10 cellular contexts compared by ENCODE assay signal in genomic region chr2:41966920-41967319, GRCh38.
DNase-seq lines count a peak whose midpoint lies in the region; ATAC-seq and TF ChIP-seq lines count a peak whose summit lies in the region.
"Had no signal": no experiment of that assay in that cellular context is flagged by ENCODE, and none has a peak within 500 bp of the region (broad histone marks: within the 10 kb centered on the region; RNA-seq: fewer than 3 reads in every experiment).

No MANE protein-coding gene starts in this region.

- POLR2A ChIA-PET in PC-9 (lab: Charles Lee; ENCODE audit: unreplicated experiment), result interaction anchor here (0.6 to 0.7 kb wide), 4 partner anchors 46 to 166 kb away, joined by 3 to 5 read pairs (median 4); no protein-coding TSS in a partner anchor
- POLR2A ChIA-PET in naive thymus-derived CD4-positive, alpha-beta T cell (lab: Charles Lee), result no interaction called here

- peaks cover 15% of the 10 kb centered on the region for H3F3A ChIP-seq in PC-9 (ENCODE audit: insufficient read depth, low read depth)

- no peaks in the 10 kb centered on the region for H3K9me3 ChIP-seq in PC-9 (ENCODE audit: insufficient read depth, low read depth)
- no peaks in the 10 kb centered on the region for H3K9me3 ChIP-seq in naive thymus-derived CD4-positive, alpha-beta T cell (ENCODE audit: control insufficient read depth in 2 of 3, low read length in 3 of 3)

- H3K79me2 ChIP-seq in PC-9 (ENCODE audit: low read depth), result no peaks in the 10 kb centered on the region

- H4K20me1 ChIP-seq in PC-9 (ENCODE audit: insufficient read depth), result no peaks in the 10 kb centered on the region

- H3K36me3 ChIP-seq in PC-9 (ENCODE audit: low read depth), result no peaks in the 10 kb centered on the region
- H3K36me3 ChIP-seq in naive thymus-derived CD4-positive, alpha-beta T cell (ENCODE audit: control insufficient read depth in 2 of 3, insufficient read depth in 3 of 3, low read length in 3 of 3), result no peaks in the 10 kb centered on the region

- no peak overlapping the region for H2AFZ ChIP-seq in PC-9

- H3K4me3 ChIP-seq in PC-9, result no peak overlapping the region
- no peak overlapping the region for H3K4me3 ChIP-seq in naive thymus-derived CD4-positive, alpha-beta T cell (ENCODE audit: low read length)

- no peak overlapping the region for H3K27ac Mint-ChIP-seq in naive thymus-derived CD4-positive, alpha-beta T cell
- H3K27ac Mint-ChIP-seq in type B pancreatic cell, result peak overlapping the region; percentile 51
- no peak overlapping the region for H3K27ac Mint-ChIP-seq in glutamatergic neuron (ENCODE audit: unreplicated experiment)

- H3K27me3 ChIP-seq in PC-9 (ENCODE audit: insufficient read depth, low read depth), result no peaks in the 10 kb centered on the region
- H3K27me3 ChIP-seq in naive thymus-derived CD4-positive, alpha-beta T cell (ENCODE audit: control insufficient read depth in 2 of 2, insufficient read depth in 2 of 2, low read length in 2 of 2), result no peaks in the 10 kb centered on the region

- intact Hi-C loops in PC-9 (cut with micrococcal nuclease; ENCODE audit: unreplicated experiment), result loop anchor here (10.0 kb wide), 1 partner anchor 92 kb away; no protein-coding TSS in a partner anchor
- intact Hi-C loops in naive thymus-derived CD4-positive, alpha-beta T cell (cut with micrococcal nuclease), result no loop called here

- TF ChIP-seq CTCF in PC-9 (conservative IDR thresholded peaks at IDR 0.05) (no peak), type B pancreatic cell (conservative IDR thresholded peaks at IDR 0.05) (no peak), glutamatergic neuron (IDR thresholded peaks at IDR 0.05; ENCODE audit: partially characterized antibody, unreplicated experiment) (no peak)

- peaks cover 0 to 3% (median 0%) of the 10 kb centered on the region in 5 donors for H3K36me3 Mint-ChIP-seq in naive thymus-derived CD4-positive, alpha-beta T cell
- H3K36me3 Mint-ChIP-seq in type B pancreatic cell (no peaks in the 10 kb centered on the region), glutamatergic neuron (ENCODE audit: unreplicated experiment) (no peaks in the 10 kb centered on the region)

- H3K9me2 ChIP-seq in PC-9 (ENCODE audit: insufficient read depth), result no peaks in the 10 kb centered on the region

- peak; percentile 21 for ATAC-seq in esophagus mucosa
- peak; percentile 50 for ATAC-seq in naive thymus-derived CD4-positive, alpha-beta T cell
- no peak for ATAC-seq in HG02970 (IDR thresholded peaks at IDR 0.05; ENCODE audit: low FRiP score, unreplicated experiment)

- no peak overlapping the region for H3K4me3 Mint-ChIP-seq in naive thymus-derived CD4-positive, alpha-beta T cell
- H3K4me3 Mint-ChIP-seq in type B pancreatic cell, result no peak overlapping the region
- H3K4me3 Mint-ChIP-seq in glutamatergic neuron (ENCODE audit: unreplicated experiment), result no peak overlapping the region

- CTCF ChIA-PET in PC-9 (lab: Charles Lee), result interaction anchor here (1.1 kb wide), 1 partner anchor 97 kb away, joined by 3 read pairs; no protein-coding TSS in a partner anchor
- CTCF ChIA-PET in naive thymus-derived CD4-positive, alpha-beta T cell (lab: Charles Lee), result interaction anchor here (0.6 kb wide), 1 partner anchor 314 kb away, joined by 3 read pairs; no protein-coding TSS in a partner anchor

- H3K4me1 ChIP-seq in PC-9 (replicated peaks; ENCODE audit: insufficient read depth), result peaks cover 40% of the 10 kb centered on the region
- no peaks in the 10 kb centered on the region for H3K4me1 ChIP-seq in naive thymus-derived CD4-positive, alpha-beta T cell (ENCODE audit: control insufficient read depth in 2 of 2, insufficient read depth in 2 of 2, low read length in 2 of 2)

- peaks cover 0 to 1% (median 0%) of the 10 kb centered on the region in 11 donors for H3K9me3 Mint-ChIP-seq in naive thymus-derived CD4-positive, alpha-beta T cell
- H3K9me3 Mint-ChIP-seq in type B pancreatic cell (no peaks in the 10 kb centered on the region), glutamatergic neuron (ENCODE audit: unreplicated experiment) (peaks cover 8% of the 10 kb centered on the region)

- peaks cover 0 to 16% (median 8%) of the 10 kb centered on the region in 5 donors for H3K27me3 Mint-ChIP-seq in naive thymus-derived CD4-positive, alpha-beta T cell
- H3K27me3 Mint-ChIP-seq in type B pancreatic cell, result peaks cover 29% of the 10 kb centered on the region
- H3K27me3 Mint-ChIP-seq in glutamatergic neuron (ENCODE audit: unreplicated experiment), result no peaks in the 10 kb centered on the region

- DNase-seq in PC-9, result peak in 1 of 2 experiments; percentile 50
- no peak for DNase-seq in naive thymus-derived CD4-positive, alpha-beta T cell
- DNase-seq in type B pancreatic cell (ENCODE audit: extremely low spot score, unreplicated experiment), result no peak
- DNase-seq in SW 1271 (lab: John Stamatoyannopoulos, UW), result no peak
- no peak for DNase-seq in NCI-H1092 treated with DMSO at 0.1 percent for 48 hours (lab: John Stamatoyannopoulos, UW)
- DNase-seq in glutamatergic neuron, result no peak
- DNase-seq: activated naive CD4-positive, alpha-beta T cell treated with Interleukin-2 at 50 U/mL for 16 hours had no signal

- no peaks in the 10 kb centered on the region for H3K4me1 Mint-ChIP-seq in naive thymus-derived CD4-positive, alpha-beta T cell
- peaks cover 71% of the 10 kb centered on the region for H3K4me1 Mint-ChIP-seq in type B pancreatic cell (ENCODE audit: unreplicated experiment)
- peaks cover 36% of the 10 kb centered on the region for H3K4me1 Mint-ChIP-seq in glutamatergic neuron (ENCODE audit: low read depth, unreplicated experiment)

- H3K4me2 ChIP-seq in PC-9, result peak overlapping the region; percentile 62

- H3K27ac ChIP-seq in PC-9, result 0 out of 2 replicates have a peak overlapping the region, but pooled peaks have one; percentile 55
- H3K27ac ChIP-seq in naive thymus-derived CD4-positive, alpha-beta T cell (ENCODE audit: low read depth, low read length), result no peak overlapping the region
- H3K27ac ChIP-seq: VCaP had no signal

- BruUV-seq in PC-9 (replicated peaks; lab: Mats Ljungman, UMichigan), result no TSS peak
